ENCODE assay signal across 8 cellular contexts in genomic region chr1:114346480-114347029, GRCh38.
DNase-seq lines count a peak whose midpoint lies in the region; ATAC-seq and TF ChIP-seq lines count a peak whose summit lies in the region.

No MANE protein-coding gene starts in this region.

- peak overlapping the region; percentile 42 for H3K4me3 ChIP-seq in hepatocyte
- H3K4me3 ChIP-seq in rectal smooth muscle tissue (ENCODE audit: low read length): peak overlapping the region; percentile 75
- H3K4me3 ChIP-seq in vagina: peak overlapping the region; percentile 44 to 55

- peak; percentile 78 for DNase-seq in NCI-H2029 (lab: John Stamatoyannopoulos, UW)
- DNase-seq in T-helper 9 cell: peak; percentile 98
- peak; percentile 99 for DNase-seq in astrocyte of the hippocampus (ENCODE audit: low read depth, low spot score)
- peak; percentile 98 for DNase-seq in hepatocyte (ENCODE audit: low spot score)
- DNase-seq in vagina (ENCODE audit: extremely low spot score in 2 of 2): peak in 1 of 2 donors; percentile 94

- peaks cover 7% of the 10 kb centered on the region for H3K4me1 ChIP-seq in hepatocyte (ENCODE audit: insufficient read depth)
- H3K4me1 ChIP-seq in rectal smooth muscle tissue (ENCODE audit: control insufficient read depth, insufficient read depth, low read length): peaks cover 9% of the 10 kb centered on the region
- peaks cover 4% of the 10 kb centered on the region for H3K4me1 ChIP-seq in vagina

- H3K4me2 ChIP-seq in hepatocyte: peak overlapping the region; percentile 90

- H3K27me3 ChIP-seq in hepatocyte (no peaks in the 10 kb centered on the region), rectal smooth muscle tissue (ENCODE audit: control insufficient read depth, insufficient read depth, low read length) (no peaks in the 10 kb centered on the region), vagina (no peaks in the 10 kb centered on the region)

- no peaks in the 10 kb centered on the region for H4K20me1 ChIP-seq in hepatocyte (ENCODE audit: insufficient read depth, poor library complexity, severe bottlenecking)

- no peaks in the 10 kb centered on the region for H3K9me3 ChIP-seq in hepatocyte (ENCODE audit: low read depth)
- no peaks in the 10 kb centered on the region for H3K9me3 ChIP-seq in vagina

- no peaks in the 10 kb centered on the region for H3K79me2 ChIP-seq in hepatocyte

- H3K27ac ChIP-seq in hepatocyte (peak overlapping the region; percentile 88), rectal smooth muscle tissue (ENCODE audit: low read depth, low read length) (peak overlapping the region; percentile 88), vagina (peak overlapping the region; percentile 82)

- peak; percentile 100 for TF ChIP-seq CTCF in hepatocyte (IDR thresholded peaks at IDR 0.05; ENCODE audit: poor library complexity)
- TF ChIP-seq CTCF in vagina (IDR thresholded peaks at IDR 0.05): peak; percentile 99 to 100 (median 99)

- H3K36me3 ChIP-seq in hepatocyte (replicated peaks; ENCODE audit: insufficient read depth, low read depth): no peaks in the 10 kb centered on the region
- no peaks in the 10 kb centered on the region for H3K36me3 ChIP-seq in rectal smooth muscle tissue (ENCODE audit: control insufficient read depth, insufficient read depth, low read length)
- H3K36me3 ChIP-seq in vagina: no peaks in the 10 kb centered on the region

- WGBS in hepatocyte (ENCODE audit: low lambda C conversion rate, missing lambda C conversion rate): 8% methylated on average over 33 of the region's 33 CpGs

- H2AFZ ChIP-seq in hepatocyte: peak overlapping the region; percentile 96

- H3K9ac ChIP-seq in rectal smooth muscle tissue (ENCODE audit: low read length): peak overlapping the region; percentile 59

- intact Hi-C loops in vagina (cut with DNase I): loop anchor here (10.0 kb wide), 1 partner anchor 78 kb away; no protein-coding TSS in a partner anchor

- no peak for TF ChIP-seq POLR2A in GM18505 (IDR thresholded peaks at IDR 0.05; ENCODE audit: borderline replicate concordance, extremely low read depth, insufficient read depth, insufficient read length)
- no peak for TF ChIP-seq POLR2A in vagina (IDR thresholded peaks at IDR 0.05)

- no peaks in the 10 kb centered on the region for H3K9me2 ChIP-seq in hepatocyte (replicated peaks; ENCODE audit: insufficient read depth)

- ATAC-seq in GM18505 (IDR thresholded peaks at IDR 0.05; ENCODE audit: unreplicated experiment) (peak; percentile 98), HG03025 (IDR thresholded peaks at IDR 0.05; ENCODE audit: low FRiP score, unreplicated experiment) (peak; percentile 97)
